In the genomic region with DNA sequence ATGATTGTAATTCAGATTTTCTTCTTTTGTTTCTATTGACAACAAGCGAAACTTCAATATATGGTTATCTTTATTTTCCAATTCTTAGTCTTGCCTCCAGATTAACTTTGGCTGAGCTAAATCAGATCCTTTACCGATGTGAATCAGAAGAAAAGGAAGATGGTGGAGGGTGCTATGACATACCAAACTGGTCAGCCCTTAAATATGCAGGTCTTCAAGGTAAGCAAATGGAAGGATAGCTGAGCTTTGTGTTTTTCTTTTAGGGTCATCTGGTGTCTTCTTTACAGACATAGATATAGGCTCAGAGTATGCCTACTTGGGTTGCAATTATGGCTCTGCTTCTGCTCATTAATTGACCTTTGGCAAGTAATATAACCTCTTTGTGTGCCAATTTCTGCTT, we compare ENCODE assay signal across 26 cellular contexts.
"Had no signal": no experiment of that assay in that cellular context is flagged by ENCODE, and none has a peak within 500 bp of the region (broad histone marks: within the 10 kb centered on the region; RNA-seq: fewer than 3 reads in every experiment).

No MANE protein-coding gene starts in this region.

- H3K4me2 ChIP-seq: smooth muscle cell had no signal

- H3K27ac ChIP-seq: colonic mucosa, epithelial cell of prostate, left lung, prostate gland, right atrium auricular region, suprapubic skin, transverse colon, upper lobe of right lung had no signal

- ATAC-seq: esophagus mucosa; gastrocnemius medialis; left cardiac atrium; left lung; naive thymus-derived CD8-positive, alpha-beta T cell; sciatic nerve; stimulated activated naive CD8-positive, alpha-beta T cell treated with anti-CD3 and anti-CD28 coated beads, Interleukin-15, amount 100 ng/mL, for 72 hours; upper lobe of right lung had no signal

- H3K9me3 ChIP-seq: colonic mucosa, gastrocnemius medialis, left lung, prostate gland, right atrium auricular region, suprapubic skin, transverse colon, upper lobe of right lung had no signal

- H3K27me3 ChIP-seq: colonic mucosa, gastrocnemius medialis, left lung, right atrium auricular region, suprapubic skin, transverse colon, upper lobe of right lung had no signal

- H3K4me3 ChIP-seq: colonic mucosa, gastrocnemius medialis, left lung, prostate gland, right atrium auricular region, smooth muscle cell, suprapubic skin, transverse colon, upper lobe of right lung had no signal

- FAIRE-seq: kidney had no signal

- DNase-seq: colonic mucosa; effector CD8-positive, alpha-beta T cell; endodermal cell; gastrocnemius medialis; head of caudate nucleus; kidney; left cardiac atrium; left lung; naive thymus-derived CD8-positive, alpha-beta T cell; nephron progenitor cell; nucleus accumbens; stimulated activated CD4-positive, alpha-beta T cell treated with anti-CD3 and anti-CD28 coated beads, Interleukin-12 subunit alpha, Interleukin-12 subunit beta, amount 100 ng/mL, for 4 hours; stimulated activated CD4-positive, alpha-beta T cell treated with anti-CD3 and anti-CD28 coated beads, Interleukin-1b, Interleukin-23, amount 100 ng/mL, for 48 hours; stimulated activated CD4-positive, alpha-beta T cell treated with anti-CD3 and anti-CD28 coated beads, Interleukin-4, amount 100 ng/mL, for 1 hour; stimulated activated CD8-positive, alpha-beta memory T cell treated with anti-CD3 and anti-CD28 coated beads, Interleukin-4, amount 100 ng/mL, for 48 hours; stimulated activated naive CD4-positive, alpha-beta T cell; stimulated activated naive CD8-positive, alpha-beta T cell treated with anti-CD3 and anti-CD28 coated beads, Interleukin-15, amount 100 ng/mL, for 72 hours; transverse colon; upper lobe of right lung had no signal

- H3K36me3 ChIP-seq: prostate gland had no signal

- H3K4me1 ChIP-seq: colonic mucosa, gastrocnemius medialis, left lung, prostate gland, right atrium auricular region, suprapubic skin, transverse colon, upper lobe of right lung had no signal
